Comparison of ENCODE assay signal across 1 cellular context in the genomic region with DNA sequence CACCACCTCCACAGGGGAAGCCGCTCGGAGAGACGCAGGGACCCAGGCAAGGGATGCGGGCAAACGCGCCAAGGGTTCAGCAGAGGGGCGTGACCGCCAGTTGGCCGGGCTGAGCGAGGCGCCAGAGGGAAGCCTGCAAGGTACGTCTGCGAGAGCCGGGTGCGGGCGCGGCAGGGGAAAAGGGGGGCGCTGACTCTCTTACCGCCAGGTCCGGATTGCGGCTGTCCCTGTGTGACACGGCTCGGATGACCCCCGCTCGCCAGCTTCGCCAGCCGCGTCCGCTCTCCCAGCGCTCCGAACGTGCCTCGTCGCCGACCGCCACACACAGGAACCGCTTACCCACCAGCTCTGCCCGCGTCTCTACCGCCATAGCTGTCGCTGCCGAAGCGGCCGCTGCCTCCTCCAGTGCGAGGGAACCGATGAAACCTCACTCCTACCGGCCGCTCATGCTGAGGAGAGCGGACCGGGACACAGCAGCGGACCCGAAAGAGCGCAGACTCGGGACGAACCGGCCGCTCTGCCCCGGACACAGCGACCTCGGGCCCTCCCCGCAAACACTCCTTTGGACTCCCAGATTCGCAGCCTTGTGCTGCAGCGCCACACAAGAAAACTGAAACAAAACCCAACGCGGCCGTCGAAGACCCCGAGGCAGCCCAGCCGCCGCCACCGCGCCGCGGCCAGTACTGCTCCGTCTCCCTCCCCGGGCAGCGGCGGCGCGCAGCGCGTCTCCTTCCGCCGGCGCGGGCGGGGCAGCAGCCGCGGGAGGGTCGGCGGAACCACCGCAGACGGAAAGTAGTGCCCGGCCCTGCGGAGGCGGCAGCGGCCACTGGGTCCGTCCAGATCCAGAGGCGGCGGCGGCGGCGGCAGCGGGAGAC.
TF ChIP-seq lines count a peak whose summit lies in the region.

A gene with protein sequence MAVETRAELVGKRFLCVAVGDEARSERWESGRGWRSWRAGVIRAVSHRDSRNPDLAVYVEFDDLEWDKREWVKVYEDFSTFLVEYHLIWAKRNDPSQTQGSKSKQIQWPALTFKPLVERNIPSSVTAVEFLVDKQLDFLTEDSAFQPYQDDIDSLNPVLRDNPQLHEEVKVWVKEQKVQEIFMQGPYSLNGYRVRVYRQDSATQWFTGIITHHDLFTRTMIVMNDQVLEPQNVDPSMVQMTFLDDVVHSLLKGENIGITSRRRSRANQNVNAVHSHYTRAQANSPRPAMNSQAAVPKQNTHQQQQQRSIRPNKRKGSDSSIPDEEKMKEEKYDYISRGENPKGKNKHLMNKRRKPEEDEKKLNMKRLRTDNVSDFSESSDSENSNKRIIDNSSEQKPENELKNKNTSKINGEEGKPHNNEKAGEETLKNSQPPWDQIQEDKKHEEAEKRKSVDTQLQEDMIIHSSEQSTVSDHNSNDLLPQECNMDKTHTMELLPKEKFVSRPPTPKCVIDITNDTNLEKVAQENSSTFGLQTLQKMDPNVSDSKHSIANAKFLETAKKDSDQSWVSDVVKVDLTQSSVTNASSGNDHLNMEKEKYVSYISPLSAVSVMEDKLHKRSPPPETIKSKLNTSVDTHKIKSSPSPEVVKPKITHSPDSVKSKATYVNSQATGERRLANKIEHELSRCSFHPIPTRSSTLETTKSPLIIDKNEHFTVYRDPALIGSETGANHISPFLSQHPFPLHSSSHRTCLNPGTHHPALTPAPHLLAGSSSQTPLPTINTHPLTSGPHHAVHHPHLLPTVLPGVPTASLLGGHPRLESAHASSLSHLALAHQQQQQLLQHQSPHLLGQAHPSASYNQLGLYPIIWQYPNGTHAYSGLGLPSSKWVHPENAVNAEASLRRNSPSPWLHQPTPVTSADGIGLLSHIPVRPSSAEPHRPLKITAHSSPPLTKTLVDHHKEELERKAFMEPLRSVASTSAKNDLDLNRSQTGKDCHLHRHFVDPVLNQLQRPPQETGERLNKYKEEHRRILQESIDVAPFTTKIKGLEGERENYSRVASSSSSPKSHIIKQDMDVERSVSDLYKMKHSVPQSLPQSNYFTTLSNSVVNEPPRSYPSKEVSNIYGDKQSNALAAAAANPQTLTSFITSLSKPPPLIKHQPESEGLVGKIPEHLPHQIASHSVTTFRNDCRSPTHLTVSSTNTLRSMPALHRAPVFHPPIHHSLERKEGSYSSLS (N-terminal part only) (minus strand): TSS at position 685 of the 875 bp plus-strand sequence. CDS start 315 bp downstream, at position 370.

TF ChIP-seq in K562, 482 proteins besides CTCF, POLR2A, EP300 and RAD21 (continued from another document and continues in another):
- TF ChIP-seq JUND (IDR thresholded peaks at IDR 0.05; ENCODE audit: borderline replicate concordance, low read depth, low read length) (peak; percentile 47; the same call in 1 of the 2 replicates), JUND (tag; IDR thresholded peaks at IDR 0.05; ENCODE audit: borderline replicate concordance, low read depth, low read length) (no peak), NR2C2 (CRISPR knock-in tag; IDR thresholded peaks at IDR 0.05) (no peak), NR2C2 (tag; IDR thresholded peaks at IDR 0.05) (peak; percentile 34; the same call in 1 of the 2 replicates), PHF8 (IDR thresholded peaks at IDR 0.05; ENCODE audit: borderline replicate concordance, low read length) (peak; percentile 91; the same call in 1 of the 2 replicates), RBBP5 (IDR thresholded peaks at IDR 0.05; ENCODE audit: borderline replicate concordance, insufficient read depth, low read length, poor library complexity, severe bottlenecking) (peak; percentile 97), TARDBP (IDR thresholded peaks at IDR 0.05) (peak; percentile 42), BDP1 (IDR thresholded peaks at IDR 0.05; ENCODE audit: insufficient read depth, insufficient read length) (no peak), SP1 (CRISPR knock-in tag; IDR thresholded peaks at IDR 0.05) (peak; percentile 68), GATAD2B (IDR thresholded peaks at IDR 0.05; ENCODE audit: borderline replicate concordance) (peak; percentile 92)
- TF ChIP-seq, protein P1, sequence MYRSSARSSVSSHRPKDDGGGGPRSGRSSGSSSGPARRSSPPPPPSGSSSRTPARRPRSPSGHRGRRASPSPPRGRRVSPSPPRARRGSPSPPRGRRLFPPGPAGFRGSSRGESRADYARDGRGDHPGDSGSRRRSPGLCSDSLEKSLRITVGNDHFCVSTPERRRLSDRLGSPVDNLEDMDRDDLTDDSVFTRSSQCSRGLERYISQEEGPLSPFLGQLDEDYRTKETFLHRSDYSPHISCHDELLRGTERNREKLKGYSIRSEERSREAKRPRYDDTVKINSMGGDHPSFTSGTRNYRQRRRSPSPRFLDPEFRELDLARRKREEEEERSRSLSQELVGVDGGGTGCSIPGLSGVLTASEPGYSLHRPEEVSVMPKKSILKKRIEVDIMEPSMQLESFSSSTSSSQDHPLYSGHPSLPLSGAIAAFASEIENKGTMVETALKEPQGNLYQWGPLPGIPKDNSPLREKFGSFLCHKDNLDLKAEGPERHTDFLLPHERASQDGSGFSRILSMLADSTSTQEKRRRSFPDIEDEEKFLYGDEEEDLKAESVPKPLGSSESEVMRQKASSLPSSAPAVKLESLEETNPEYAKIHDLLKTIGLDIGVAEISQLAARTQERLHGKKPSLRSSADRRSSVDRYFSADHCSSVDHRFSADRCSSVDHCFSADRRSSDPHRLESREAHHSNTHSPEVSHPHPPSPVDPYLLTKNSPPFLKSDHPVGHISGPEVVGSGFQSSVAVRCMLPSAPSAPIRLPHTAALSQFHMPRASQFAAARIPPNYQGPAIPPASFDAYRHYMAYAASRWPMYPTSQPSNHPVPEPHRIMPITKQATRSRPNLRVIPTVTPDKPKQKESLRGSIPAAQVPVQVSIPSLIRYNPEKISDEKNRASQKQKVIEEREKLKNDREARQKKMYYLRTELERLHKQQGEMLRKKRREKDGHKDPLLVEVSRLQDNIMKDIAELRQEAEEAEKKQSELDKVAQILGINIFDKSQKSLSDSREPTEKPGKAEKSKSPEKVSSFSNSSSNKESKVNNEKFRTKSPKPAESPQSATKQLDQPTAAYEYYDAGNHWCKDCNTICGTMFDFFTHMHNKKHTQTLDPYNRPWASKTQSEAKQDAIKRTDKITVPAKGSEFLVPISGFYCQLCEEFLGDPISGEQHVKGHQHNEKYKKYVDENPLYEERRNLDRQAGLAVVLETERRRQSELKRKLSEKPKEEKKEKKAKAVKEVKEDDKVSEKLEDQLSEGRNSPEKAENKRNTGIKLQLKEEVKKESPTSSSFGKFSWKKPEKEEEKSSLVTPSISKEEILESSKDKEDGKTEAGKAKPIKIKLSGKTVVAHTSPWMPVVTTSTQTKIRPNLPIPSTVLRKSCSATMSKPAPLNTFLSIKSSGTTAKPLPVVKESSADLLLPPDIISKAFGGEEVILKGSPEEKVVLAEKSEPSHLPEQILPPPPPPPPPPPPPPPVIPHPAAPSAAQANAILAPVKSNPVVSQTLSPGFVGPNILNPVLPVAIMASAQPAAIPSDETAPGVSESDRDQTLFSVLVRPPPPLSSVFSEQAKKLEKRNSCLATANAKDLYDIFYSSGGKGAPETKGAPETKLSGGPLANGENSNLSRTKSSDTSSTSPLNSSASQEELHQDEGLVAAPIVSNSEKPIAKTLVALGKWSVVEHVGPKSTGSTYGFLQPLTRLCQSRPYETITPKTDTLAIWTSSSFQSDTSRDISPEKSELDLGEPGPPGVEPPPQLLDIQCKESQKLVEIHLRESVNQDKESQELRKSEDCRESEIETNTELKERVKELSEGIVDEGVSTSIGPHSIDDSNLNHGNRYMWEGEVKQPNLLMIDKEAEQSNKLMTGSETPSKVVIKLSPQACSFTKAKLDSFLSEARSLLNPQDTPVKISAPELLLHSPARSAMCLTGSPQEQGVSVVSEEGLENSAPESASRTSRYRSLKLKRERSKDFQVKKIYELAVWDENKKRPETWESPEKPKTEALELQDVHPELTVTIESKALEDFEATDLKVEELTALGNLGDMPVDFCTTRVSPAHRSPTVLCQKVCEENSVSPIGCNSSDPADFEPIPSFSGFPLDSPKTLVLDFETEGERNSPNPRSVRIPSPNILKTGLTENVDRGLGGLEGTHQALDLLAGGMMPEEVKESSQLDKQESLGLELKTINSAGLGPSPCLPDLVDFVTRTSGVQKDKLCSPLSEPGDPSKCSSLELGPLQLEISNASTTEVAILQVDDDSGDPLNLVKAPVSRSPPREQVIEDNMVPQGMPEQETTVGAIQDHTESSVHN (IDR thresholded peaks at IDR 0.05; ENCODE audit: borderline replicate concordance in 1 of 2, low read depth in 1 of 2): no peak
- TF ChIP-seq, protein P2, sequence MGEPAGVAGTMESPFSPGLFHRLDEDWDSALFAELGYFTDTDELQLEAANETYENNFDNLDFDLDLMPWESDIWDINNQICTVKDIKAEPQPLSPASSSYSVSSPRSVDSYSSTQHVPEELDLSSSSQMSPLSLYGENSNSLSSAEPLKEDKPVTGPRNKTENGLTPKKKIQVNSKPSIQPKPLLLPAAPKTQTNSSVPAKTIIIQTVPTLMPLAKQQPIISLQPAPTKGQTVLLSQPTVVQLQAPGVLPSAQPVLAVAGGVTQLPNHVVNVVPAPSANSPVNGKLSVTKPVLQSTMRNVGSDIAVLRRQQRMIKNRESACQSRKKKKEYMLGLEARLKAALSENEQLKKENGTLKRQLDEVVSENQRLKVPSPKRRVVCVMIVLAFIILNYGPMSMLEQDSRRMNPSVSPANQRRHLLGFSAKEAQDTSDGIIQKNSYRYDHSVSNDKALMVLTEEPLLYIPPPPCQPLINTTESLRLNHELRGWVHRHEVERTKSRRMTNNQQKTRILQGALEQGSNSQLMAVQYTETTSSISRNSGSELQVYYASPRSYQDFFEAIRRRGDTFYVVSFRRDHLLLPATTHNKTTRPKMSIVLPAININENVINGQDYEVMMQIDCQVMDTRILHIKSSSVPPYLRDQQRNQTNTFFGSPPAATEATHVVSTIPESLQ (CRISPR knock-in tag; IDR thresholded peaks at IDR 0.05): peak; percentile 92
- TF ChIP-seq, protein P3, sequence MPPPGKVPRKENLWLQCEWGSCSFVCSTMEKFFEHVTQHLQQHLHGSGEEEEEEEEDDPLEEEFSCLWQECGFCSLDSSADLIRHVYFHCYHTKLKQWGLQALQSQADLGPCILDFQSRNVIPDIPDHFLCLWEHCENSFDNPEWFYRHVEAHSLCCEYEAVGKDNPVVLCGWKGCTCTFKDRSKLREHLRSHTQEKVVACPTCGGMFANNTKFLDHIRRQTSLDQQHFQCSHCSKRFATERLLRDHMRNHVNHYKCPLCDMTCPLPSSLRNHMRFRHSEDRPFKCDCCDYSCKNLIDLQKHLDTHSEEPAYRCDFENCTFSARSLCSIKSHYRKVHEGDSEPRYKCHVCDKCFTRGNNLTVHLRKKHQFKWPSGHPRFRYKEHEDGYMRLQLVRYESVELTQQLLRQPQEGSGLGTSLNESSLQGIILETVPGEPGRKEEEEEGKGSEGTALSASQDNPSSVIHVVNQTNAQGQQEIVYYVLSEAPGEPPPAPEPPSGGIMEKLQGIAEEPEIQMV (tag; conservative IDR thresholded peaks at IDR 0.05; ENCODE audit: low read depth): peak; percentile 100
- TF ChIP-seq, protein P4, sequence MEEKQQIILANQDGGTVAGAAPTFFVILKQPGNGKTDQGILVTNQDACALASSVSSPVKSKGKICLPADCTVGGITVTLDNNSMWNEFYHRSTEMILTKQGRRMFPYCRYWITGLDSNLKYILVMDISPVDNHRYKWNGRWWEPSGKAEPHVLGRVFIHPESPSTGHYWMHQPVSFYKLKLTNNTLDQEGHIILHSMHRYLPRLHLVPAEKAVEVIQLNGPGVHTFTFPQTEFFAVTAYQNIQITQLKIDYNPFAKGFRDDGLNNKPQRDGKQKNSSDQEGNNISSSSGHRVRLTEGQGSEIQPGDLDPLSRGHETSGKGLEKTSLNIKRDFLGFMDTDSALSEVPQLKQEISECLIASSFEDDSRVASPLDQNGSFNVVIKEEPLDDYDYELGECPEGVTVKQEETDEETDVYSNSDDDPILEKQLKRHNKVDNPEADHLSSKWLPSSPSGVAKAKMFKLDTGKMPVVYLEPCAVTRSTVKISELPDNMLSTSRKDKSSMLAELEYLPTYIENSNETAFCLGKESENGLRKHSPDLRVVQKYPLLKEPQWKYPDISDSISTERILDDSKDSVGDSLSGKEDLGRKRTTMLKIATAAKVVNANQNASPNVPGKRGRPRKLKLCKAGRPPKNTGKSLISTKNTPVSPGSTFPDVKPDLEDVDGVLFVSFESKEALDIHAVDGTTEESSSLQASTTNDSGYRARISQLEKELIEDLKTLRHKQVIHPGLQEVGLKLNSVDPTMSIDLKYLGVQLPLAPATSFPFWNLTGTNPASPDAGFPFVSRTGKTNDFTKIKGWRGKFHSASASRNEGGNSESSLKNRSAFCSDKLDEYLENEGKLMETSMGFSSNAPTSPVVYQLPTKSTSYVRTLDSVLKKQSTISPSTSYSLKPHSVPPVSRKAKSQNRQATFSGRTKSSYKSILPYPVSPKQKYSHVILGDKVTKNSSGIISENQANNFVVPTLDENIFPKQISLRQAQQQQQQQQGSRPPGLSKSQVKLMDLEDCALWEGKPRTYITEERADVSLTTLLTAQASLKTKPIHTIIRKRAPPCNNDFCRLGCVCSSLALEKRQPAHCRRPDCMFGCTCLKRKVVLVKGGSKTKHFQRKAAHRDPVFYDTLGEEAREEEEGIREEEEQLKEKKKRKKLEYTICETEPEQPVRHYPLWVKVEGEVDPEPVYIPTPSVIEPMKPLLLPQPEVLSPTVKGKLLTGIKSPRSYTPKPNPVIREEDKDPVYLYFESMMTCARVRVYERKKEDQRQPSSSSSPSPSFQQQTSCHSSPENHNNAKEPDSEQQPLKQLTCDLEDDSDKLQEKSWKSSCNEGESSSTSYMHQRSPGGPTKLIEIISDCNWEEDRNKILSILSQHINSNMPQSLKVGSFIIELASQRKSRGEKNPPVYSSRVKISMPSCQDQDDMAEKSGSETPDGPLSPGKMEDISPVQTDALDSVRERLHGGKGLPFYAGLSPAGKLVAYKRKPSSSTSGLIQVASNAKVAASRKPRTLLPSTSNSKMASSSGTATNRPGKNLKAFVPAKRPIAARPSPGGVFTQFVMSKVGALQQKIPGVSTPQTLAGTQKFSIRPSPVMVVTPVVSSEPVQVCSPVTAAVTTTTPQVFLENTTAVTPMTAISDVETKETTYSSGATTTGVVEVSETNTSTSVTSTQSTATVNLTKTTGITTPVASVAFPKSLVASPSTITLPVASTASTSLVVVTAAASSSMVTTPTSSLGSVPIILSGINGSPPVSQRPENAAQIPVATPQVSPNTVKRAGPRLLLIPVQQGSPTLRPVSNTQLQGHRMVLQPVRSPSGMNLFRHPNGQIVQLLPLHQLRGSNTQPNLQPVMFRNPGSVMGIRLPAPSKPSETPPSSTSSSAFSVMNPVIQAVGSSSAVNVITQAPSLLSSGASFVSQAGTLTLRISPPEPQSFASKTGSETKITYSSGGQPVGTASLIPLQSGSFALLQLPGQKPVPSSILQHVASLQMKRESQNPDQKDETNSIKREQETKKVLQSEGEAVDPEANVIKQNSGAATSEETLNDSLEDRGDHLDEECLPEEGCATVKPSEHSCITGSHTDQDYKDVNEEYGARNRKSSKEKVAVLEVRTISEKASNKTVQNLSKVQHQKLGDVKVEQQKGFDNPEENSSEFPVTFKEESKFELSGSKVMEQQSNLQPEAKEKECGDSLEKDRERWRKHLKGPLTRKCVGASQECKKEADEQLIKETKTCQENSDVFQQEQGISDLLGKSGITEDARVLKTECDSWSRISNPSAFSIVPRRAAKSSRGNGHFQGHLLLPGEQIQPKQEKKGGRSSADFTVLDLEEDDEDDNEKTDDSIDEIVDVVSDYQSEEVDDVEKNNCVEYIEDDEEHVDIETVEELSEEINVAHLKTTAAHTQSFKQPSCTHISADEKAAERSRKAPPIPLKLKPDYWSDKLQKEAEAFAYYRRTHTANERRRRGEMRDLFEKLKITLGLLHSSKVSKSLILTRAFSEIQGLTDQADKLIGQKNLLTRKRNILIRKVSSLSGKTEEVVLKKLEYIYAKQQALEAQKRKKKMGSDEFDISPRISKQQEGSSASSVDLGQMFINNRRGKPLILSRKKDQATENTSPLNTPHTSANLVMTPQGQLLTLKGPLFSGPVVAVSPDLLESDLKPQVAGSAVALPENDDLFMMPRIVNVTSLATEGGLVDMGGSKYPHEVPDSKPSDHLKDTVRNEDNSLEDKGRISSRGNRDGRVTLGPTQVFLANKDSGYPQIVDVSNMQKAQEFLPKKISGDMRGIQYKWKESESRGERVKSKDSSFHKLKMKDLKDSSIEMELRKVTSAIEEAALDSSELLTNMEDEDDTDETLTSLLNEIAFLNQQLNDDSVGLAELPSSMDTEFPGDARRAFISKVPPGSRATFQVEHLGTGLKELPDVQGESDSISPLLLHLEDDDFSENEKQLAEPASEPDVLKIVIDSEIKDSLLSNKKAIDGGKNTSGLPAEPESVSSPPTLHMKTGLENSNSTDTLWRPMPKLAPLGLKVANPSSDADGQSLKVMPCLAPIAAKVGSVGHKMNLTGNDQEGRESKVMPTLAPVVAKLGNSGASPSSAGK (IDR thresholded peaks at IDR 0.05): peak; percentile 68
